8 cellular contexts compared by ENCODE assay signal in the genomic region with DNA sequence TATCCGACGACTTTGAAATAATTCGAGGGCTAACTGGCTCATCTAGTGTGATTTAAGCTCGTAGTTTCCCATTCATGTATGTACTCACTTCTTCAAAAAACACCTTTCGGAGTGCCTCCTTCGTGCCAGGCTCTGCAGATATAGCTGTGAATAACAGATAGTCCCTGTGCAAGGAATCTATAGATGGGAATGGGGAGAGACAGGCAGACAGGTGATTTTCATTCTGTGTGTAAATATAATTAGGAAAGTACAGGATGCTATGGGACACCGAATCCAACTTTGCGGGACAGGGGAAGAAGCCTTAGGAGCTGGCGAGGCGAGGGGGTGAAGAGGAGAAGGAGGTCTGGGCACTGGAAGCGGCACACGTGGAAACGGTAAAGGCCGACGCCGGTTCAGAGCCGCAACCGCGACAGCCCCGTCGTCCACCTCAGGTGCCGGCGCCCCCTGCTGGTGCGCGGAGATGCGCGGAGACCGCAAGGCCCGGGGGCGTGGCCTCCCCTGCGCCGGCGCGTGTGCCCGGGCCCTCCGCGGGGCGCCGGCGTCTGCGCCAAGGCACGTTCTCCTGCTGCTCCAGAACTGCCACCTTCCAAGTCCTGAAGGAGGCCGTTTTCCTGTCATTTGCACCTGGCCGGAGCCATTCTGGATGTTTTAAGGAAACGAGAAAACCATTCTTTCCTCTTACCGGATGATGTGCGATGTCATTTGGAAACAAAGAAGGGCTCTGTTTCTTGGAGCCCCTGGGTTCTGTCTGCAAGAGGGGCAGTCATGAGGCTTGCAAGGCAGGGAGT. TPM values are rescaled to one million over a fixed set of nuclear protein-coding genes. Genes with fewer than 3 reads are reported as not detected.
A peak's percentile ranks its signal among the peaks of the same experiment; 100 is the strongest.
DNase-seq lines count a peak whose midpoint lies in the region; ATAC-seq and TF ChIP-seq lines count a peak whose summit lies in the region.

No MANE protein-coding gene starts in this region.

- H3K36me3 ChIP-seq in GM23338 (ENCODE audit: insufficient read depth) (no peaks in the 10 kb centered on the region), right atrium auricular region (no peaks in the 10 kb centered on the region), psoas muscle (ENCODE audit: insufficient read depth in 1 of 2, low read depth in 1 of 2) (no peaks in the 10 kb centered on the region)

- H3K4me3 Mint-ChIP-seq in Calu3 (ENCODE audit: low read depth, unreplicated experiment) (peak overlapping the region; percentile 33), GM23338 (peak overlapping the region; percentile 64)
- peak overlapping the region; percentile 53 for H3K4me3 Mint-ChIP-seq in T-helper 1 cell treated with Interleukin-12 subunit alpha and Interleukin-12 subunit beta and Interleukin-4 antibody, amounts not matched to agents 30 μg/mL and 1 μg/mL, for 36 hours

- H3K27ac Mint-ChIP-seq in Calu3 (ENCODE audit: unreplicated experiment) (no peak overlapping the region), GM23338 (no peak overlapping the region)
- no peak overlapping the region for H3K27ac Mint-ChIP-seq in T-helper 1 cell treated with Interleukin-12 subunit alpha and Interleukin-12 subunit beta and Interleukin-4 antibody, amounts not matched to agents 30 μg/mL and 1 μg/mL, for 36 hours

- peaks cover 27% of the 10 kb centered on the region for H3K27me3 ChIP-seq in GM23338 (ENCODE audit: insufficient read depth)
- no peaks in the 10 kb centered on the region for H3K27me3 ChIP-seq in right atrium auricular region
- H3K27me3 ChIP-seq in psoas muscle (ENCODE audit: insufficient read depth in 3 of 3, low read length in 2 of 3): peaks cover 0 to 18% (median 0%) of the 10 kb centered on the region in 3 donors

- H3K9me3 Mint-ChIP-seq in Calu3 (ENCODE audit: low read depth, unreplicated experiment) (no peaks in the 10 kb centered on the region), GM23338 (no peaks in the 10 kb centered on the region)
- no peaks in the 10 kb centered on the region for H3K9me3 Mint-ChIP-seq in T-helper 1 cell treated with Interleukin-12 subunit alpha and Interleukin-12 subunit beta and Interleukin-4 antibody, amounts not matched to agents 30 μg/mL and 1 μg/mL, for 36 hours

- H2AFZ ChIP-seq in GM23338: peak overlapping the region; percentile 99

- peak overlapping the region; percentile 85 for H3K4me2 ChIP-seq in GM23338

- ATAC-seq in GM23338: peak; percentile 94
- ATAC-seq in psoas muscle: peak; percentile 93 to 100 (median 98)

- peak; percentile 66 for TF ChIP-seq POLR2A in NB4 (IDR thresholded peaks at IDR 0.05; ENCODE audit: extremely low read depth, insufficient read length)

- peak; percentile 93 for DNase-seq in Calu3
- DNase-seq in GM23338 (ENCODE audit: low spot score): peak; percentile 95
- peak; percentile 86 for DNase-seq in NB4 (ENCODE audit: low read depth)
- DNase-seq in amniotic epithelial cell (ENCODE audit: low read depth): peak; percentile 53
- DNase-seq in right atrium auricular region (ENCODE audit: low spot score): peak; percentile 72
- DNase-seq in psoas muscle: peak; percentile 90 to 92
- DNase-seq in ureter (ENCODE audit: low spot score): peak; percentile 88

- 0 out of 2 replicates have a peak, but pooled peaks cover 4% of the 10 kb centered on the region for H3F3A ChIP-seq in GM23338 (replicated peaks; ENCODE audit: low read depth)

- H3K27me3 Mint-ChIP-seq in Calu3 (ENCODE audit: unreplicated experiment): peaks cover 100% of the 10 kb centered on the region
- peaks cover 11% of the 10 kb centered on the region for H3K27me3 Mint-ChIP-seq in GM23338 (ENCODE audit: insufficient read depth, low read depth, poor library complexity)
- peaks cover 61% of the 10 kb centered on the region for H3K27me3 Mint-ChIP-seq in T-helper 1 cell treated with Interleukin-12 subunit alpha and Interleukin-12 subunit beta and Interleukin-4 antibody, amounts not matched to agents 30 μg/mL and 1 μg/mL, for 36 hours (ENCODE audit: low read depth)

- H3K4me1 Mint-ChIP-seq in Calu3 (ENCODE audit: low read depth, unreplicated experiment) (peaks cover 16% of the 10 kb centered on the region), GM23338 (peaks cover 11% of the 10 kb centered on the region)
- H3K4me1 Mint-ChIP-seq in T-helper 1 cell treated with Interleukin-12 subunit alpha and Interleukin-12 subunit beta and Interleukin-4 antibody, amounts not matched to agents 30 μg/mL and 1 μg/mL, for 36 hours (ENCODE audit: low read depth): peaks cover 8% of the 10 kb centered on the region

- H3K9me3 ChIP-seq in right atrium auricular region: no peaks in the 10 kb centered on the region
- no peaks in the 10 kb centered on the region for H3K9me3 ChIP-seq in psoas muscle

- intact Hi-C loops in Calu3 (cut with micrococcal nuclease; ENCODE audit: unreplicated experiment): no loop called here
- intact Hi-C loops in psoas muscle (cut with DNase I): loop anchor here in 1 of 2 donors (5.0 kb wide), 1 partner anchor 238 kb away; no protein-coding TSS in a partner anchor

- CTCF ChIA-PET in Calu3 (lab: Charles Lee): no interaction called here

- H3K27ac ChIP-seq in GM23338 (ENCODE audit: low read depth): no peak overlapping the region
- no peak overlapping the region for H3K27ac ChIP-seq in right atrium auricular region
- H3K27ac ChIP-seq in psoas muscle: no peak overlapping the region

- TF ChIP-seq CTCF in Calu3 (IDR thresholded peaks at IDR 0.05; ENCODE audit: unreplicated experiment) (peak; percentile 90), GM23338 (conservative IDR thresholded peaks at IDR 0.05; ENCODE audit: low read depth in 2 of 2) (peak; percentile 56 to 89), NB4 (IDR thresholded peaks at IDR 0.05; ENCODE audit: low read depth, low read length) (peak; percentile 59), right atrium auricular region (IDR thresholded peaks at IDR 0.05) (peak; percentile 97), psoas muscle (IDR thresholded peaks at IDR 0.05) (peak; percentile 95)

- no peaks in the 10 kb centered on the region for H3K79me2 ChIP-seq in GM23338 (replicated peaks; ENCODE audit: insufficient read depth)

- no peaks in the 10 kb centered on the region for H3K36me3 Mint-ChIP-seq in Calu3 (ENCODE audit: insufficient read depth, unreplicated experiment)
- no peaks in the 10 kb centered on the region for H3K36me3 Mint-ChIP-seq in GM23338 (ENCODE audit: low read depth)
- H3K36me3 Mint-ChIP-seq in T-helper 1 cell treated with Interleukin-12 subunit alpha and Interleukin-12 subunit beta and Interleukin-4 antibody, amounts not matched to agents 30 μg/mL and 1 μg/mL, for 36 hours (ENCODE audit: low read depth): peaks cover 1% of the 10 kb centered on the region

- H3K9me2 ChIP-seq in GM23338 (ENCODE audit: insufficient read depth): no peaks in the 10 kb centered on the region

- H4K20me1 ChIP-seq in GM23338 (replicated peaks; ENCODE audit: insufficient read depth): no peaks in the 10 kb centered on the region

- WGBS in psoas muscle, 3 donors: 11 to 17% (median 13%) methylated on average over 30 to 47 of the region's 47 CpGs

- BruUV-seq in Calu3 (replicated peaks; lab: Mats Ljungman, UMichigan): no TSS peak

- H3K4me3 ChIP-seq in GM23338 (peak overlapping the region; percentile 51), NB4 (ENCODE audit: low read depth, low read length) (peak overlapping the region; percentile 50), right atrium auricular region (peak overlapping the region in 1 of 2 donors; percentile 38), psoas muscle (peak overlapping the region; percentile 60)

- H3K4me1 ChIP-seq in GM23338 (ENCODE audit: insufficient read depth) (no peaks in the 10 kb centered on the region), right atrium auricular region (peaks cover 0 to 25% of the 10 kb centered on the region in 2 donors), psoas muscle (peaks cover 13% of the 10 kb centered on the region)

TF ChIP-seq in GM23338, 12 proteins besides CTCF, POLR2A, EP300 and RAD21:
- TF ChIP-seq, protein P1, sequence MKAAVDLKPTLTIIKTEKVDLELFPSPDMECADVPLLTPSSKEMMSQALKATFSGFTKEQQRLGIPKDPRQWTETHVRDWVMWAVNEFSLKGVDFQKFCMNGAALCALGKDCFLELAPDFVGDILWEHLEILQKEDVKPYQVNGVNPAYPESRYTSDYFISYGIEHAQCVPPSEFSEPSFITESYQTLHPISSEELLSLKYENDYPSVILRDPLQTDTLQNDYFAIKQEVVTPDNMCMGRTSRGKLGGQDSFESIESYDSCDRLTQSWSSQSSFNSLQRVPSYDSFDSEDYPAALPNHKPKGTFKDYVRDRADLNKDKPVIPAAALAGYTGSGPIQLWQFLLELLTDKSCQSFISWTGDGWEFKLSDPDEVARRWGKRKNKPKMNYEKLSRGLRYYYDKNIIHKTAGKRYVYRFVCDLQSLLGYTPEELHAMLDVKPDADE (IDR thresholded peaks at IDR 0.05): no peak
- TF ChIP-seq POLR2AphosphoS5 (IDR thresholded peaks at IDR 0.05; ENCODE audit: low read depth) (0 out of 2 replicates have a peak, but pooled peaks have one; percentile 17), EZH2phosphoT487 (IDR thresholded peaks at IDR 0.05; ENCODE audit: unreplicated experiment) (no peak), EZH2 (IDR thresholded peaks at IDR 0.05; ENCODE audit: low read depth, unreplicated experiment) (no peak), CREB1 (CRISPR knock-in tag; IDR thresholded peaks at IDR 0.05; ENCODE audit: low read depth) (peak; percentile 74), STAT1 (IDR thresholded peaks at IDR 0.05; ENCODE audit: unreplicated experiment) (no peak)
TF ChIP-seq in GM23338: peak in this region for 2.

RNA-seq across cellular contexts. Expression of a gene that starts 18.0 kb away (rescaled TPM):
- total RNA-seq in Calu3 (2022): not detected in 2 replicates
- total RNA-seq in GM23338 (2014; rRNA removed; shearing (Covaris generic)): 0.82 and 2.1 TPM in 2 replicates
- 0.26 and 0.78 TPM in 2 replicates for polyA plus RNA-seq in GM23338 (2016; fragmentation: Nextera tagmentation; extraction: Ambion mirVana)
- 10 to 100 TPM; 83.1 to 93.6 TPM for total RNA-seq in right atrium auricular region
- total RNA-seq in psoas muscle: 1 to 10 TPM in 3 of 4 donors, under 1 TPM in 1; 0.95 to 2.9 (median 1.3) TPM
- polyA plus RNA-seq in psoas muscle: under 1 TPM; 0.26 to 0.48 (median 0.46) TPM
- total RNA-seq in ureter: 30.1 TPM

RNA-seq across cellular contexts. Expression of a gene that starts 30.6 kb away (rescaled TPM):
- total RNA-seq in Calu3 (2022) (6.3 and 8.6 TPM in 2 replicates), right atrium auricular region (1 to 10 TPM; 5.8 to 6.2 TPM), psoas muscle (10 to 100 TPM in 1 of 4 donors, 1 to 10 TPM in 3; 8.7 to 13.8 (median 9.9) TPM), ureter (24.3 TPM)
- total RNA-seq in GM23338 (2014; rRNA removed; shearing (Covaris generic)): 28.6 and 29.8 TPM in 2 replicates
- polyA plus RNA-seq in GM23338 (2016; fragmentation: Nextera tagmentation; extraction: Ambion mirVana) (18.9 and 24.4 TPM in 2 replicates), psoas muscle (10 to 100 TPM in 1 of 3 donors, 1 to 10 TPM in 2; 1.7 to 13.0 (median 8.4) TPM)
